ENCODE assay signal across 14 cellular contexts in the genomic region with DNA sequence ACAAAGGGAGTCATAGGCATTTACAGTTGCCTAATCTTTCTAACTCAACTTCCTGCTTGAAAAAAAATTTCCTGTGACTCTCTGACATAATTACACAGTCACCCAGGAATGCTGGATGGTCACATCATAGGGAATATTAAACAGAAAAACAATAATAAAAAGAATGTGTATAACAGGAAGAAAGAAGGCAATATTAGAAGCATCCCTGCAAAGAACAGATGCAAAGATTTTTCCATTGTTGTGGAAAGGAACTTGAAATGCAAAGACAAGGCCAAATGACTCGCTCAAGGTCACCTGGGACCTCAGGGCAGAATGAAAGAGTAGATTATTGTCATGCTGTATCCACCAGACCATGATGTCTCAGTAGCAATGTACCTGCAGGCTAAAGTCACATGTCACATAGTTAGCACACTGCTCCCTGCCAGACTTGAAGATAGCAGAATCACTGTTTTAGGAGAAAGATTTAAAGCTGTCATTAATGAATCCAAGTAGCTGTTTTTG.
DNase-seq lines count a peak whose midpoint lies in the region; FAIRE-seq and TF ChIP-seq lines count a peak whose summit lies in the region.
"Had no signal": no experiment of that assay in that cellular context is flagged by ENCODE, and none has a peak within 500 bp of the region (broad histone marks: within the 10 kb centered on the region; RNA-seq: fewer than 3 reads in every experiment).

No MANE protein-coding gene starts in this region.

- FAIRE-seq in bronchial epithelial cell (lab: Jason Lieb, UNC): no peak

- TF ChIP-seq CTCF in bronchial epithelial cell (IDR thresholded peaks at IDR 0.05; ENCODE audit: insufficient read depth, low read length, severe bottlenecking): no peak

- DNase-seq in AG20443 (ENCODE audit: low spot score) (peak; percentile 60), LoVo (ENCODE audit: low spot score) (peak; percentile 44), bronchial epithelial cell (ENCODE audit: low read depth) (peak; percentile 89), kidney glomerular epithelial cell (lab: John Stamatoyannopoulos, UW) (peak; percentile 78), superior temporal gyrus (ENCODE audit: extremely low spot score) (no peak), cerebellum (ENCODE audit: low spot score) (no peak), SIG-M5 (lab: John Stamatoyannopoulos, UW) (no peak), HUDEP-2 (lab: John Stamatoyannopoulos, UW; ENCODE audit: unreplicated experiment in 76 of 76) (no peak)
- DNase-seq: activated T-cell treated with anti-CD3 and anti-CD28 coated beads, Interleukin-2, amount 50 U/mL, for 72 hours; AML-193; central memory CD4-positive, alpha-beta T cell; GDM1; NCI-H2029 treated with DMSO at 0.1 percent for 48 hours; testis had no signal

- H3K36me3 ChIP-seq in bronchial epithelial cell (ENCODE audit: control insufficient read depth, insufficient read depth, low read length): no peaks in the 10 kb centered on the region

- H3K27me3 ChIP-seq in bronchial epithelial cell (ENCODE audit: control insufficient read depth, insufficient read depth, low read length): no peaks in the 10 kb centered on the region
- H3K27me3 ChIP-seq: testis had no signal

- H3K4me3 ChIP-seq in bronchial epithelial cell (ENCODE audit: low read depth, low read length): no peak overlapping the region
- H3K4me3 ChIP-seq: testis had no signal

Comparison
In these comparisons a context has a peak if more than half of its experiments do, and no peak if none do; other contexts are left out.
1. DNase-seq: peak in AG20443 (single experiment), LoVo (single experiment), bronchial epithelial cell (single experiment) and kidney glomerular epithelial cell (single experiment); none in superior temporal gyrus (single experiment), cerebellum (single experiment), SIG-M5 (single experiment) and HUDEP-2 (0 of 76).